In genomic region chr4:48680848-48681568, GRCh38 we compare ENCODE assay signal across 18 cellular contexts.
A peak's percentile ranks its signal among the peaks of the same experiment; 100 is the strongest.
DNase-seq lines count a peak whose midpoint lies in the region; ATAC-seq and TF ChIP-seq lines count a peak whose summit lies in the region.
"Had no signal": no experiment of that assay in that cellular context is flagged by ENCODE, and none has a peak within 500 bp of the region (broad histone marks: within the 10 kb centered on the region; RNA-seq: fewer than 3 reads in every experiment).

No MANE protein-coding gene starts in this region.

- H3K79me2 ChIP-seq in KMS-11 (ENCODE audit: insufficient read depth, low read depth) (peaks cover 56% of the 10 kb centered on the region), mammary epithelial cell (ENCODE audit: insufficient read depth, low read length) (peaks cover 44% of the 10 kb centered on the region)

- H3K27me3 ChIP-seq in KMS-11 (ENCODE audit: insufficient read depth, low read depth) (no peaks in the 10 kb centered on the region), duodenal mucosa (ENCODE audit: control insufficient read depth in 1 of 2, insufficient read depth in 2 of 2, low read length in 2 of 2) (no peaks in the 10 kb centered on the region), muscle layer of duodenum (ENCODE audit: low read depth, low read length) (no peaks in the 10 kb centered on the region), mammary epithelial cell (ENCODE audit: insufficient read depth, low read length) (no peaks in the 10 kb centered on the region)
- H3K27me3 ChIP-seq: BLaER1, brain microvascular endothelial cell had no signal

- no peak overlapping the region for H3K27ac ChIP-seq in KMS-11
- no peak overlapping the region for H3K27ac ChIP-seq in duodenal mucosa (ENCODE audit: low read depth, low read length)
- H3K27ac ChIP-seq in muscle layer of duodenum (ENCODE audit: low read length) = peak overlapping the region; percentile 10
- H3K27ac ChIP-seq in mammary epithelial cell (ENCODE audit: insufficient read depth, low read depth, low read length) = no peak overlapping the region
- H3K27ac ChIP-seq: BLaER1, brain microvascular endothelial cell, HL-60 had no signal

- no peak for ATAC-seq in HG03378 (IDR thresholded peaks at IDR 0.05; ENCODE audit: unreplicated experiment)
- ATAC-seq: activated CD8-positive, alpha-beta T cell treated with anti-CD3 and anti-CD28 coated beads, Interleukin-2, amount 10 ng/mL, durations not matched to agents 7 days and 5 days had no signal

- H3K4me3 ChIP-seq in KMS-11 (IDR thresholded peaks at IDR 0.05; ENCODE audit: insufficient read depth, low read depth, low read length) (no peak overlapping the region), duodenal mucosa (ENCODE audit: low read depth in 1 of 2, low read length in 2 of 2) (peak overlapping the region; percentile 40 to 57), muscle layer of duodenum (ENCODE audit: low read depth in 1 of 2, low read length in 2 of 2) (peak overlapping the region in 1 of 2 donors; percentile 41), mammary epithelial cell (replicated peaks in 1 of 3; ENCODE audit: insufficient read depth in 1 of 3, low read depth in 2 of 3, low read length in 3 of 3) (no peak overlapping the region)
- H3K4me3 ChIP-seq: BLaER1 had no signal

- no TSS peak for BruUV-seq in mammary epithelial cell (replicated peaks; lab: Mats Ljungman, UMichigan)

- intact Hi-C loops in mammary epithelial cell (cut with micrococcal nuclease) = loop anchor here (1.0 to 10.0 kb wide), 4 partner anchors 103 to 336 kb away; partner anchors contain the start of gene SLAIN2

- in situ Hi-C loops in mammary epithelial cell (cut with MboI; ENCODE audit: low sequenced_read_pairs in 2 of 2) = no loop called here

- H3K9me3 ChIP-seq in duodenal mucosa (ENCODE audit: control insufficient read depth in 1 of 2, low read length in 2 of 2) (no peaks in the 10 kb centered on the region), muscle layer of duodenum (ENCODE audit: control insufficient read depth in 1 of 2, low read length in 2 of 2) (no peaks in the 10 kb centered on the region), mammary epithelial cell (replicated peaks; ENCODE audit: insufficient read depth, low read length) (no peaks in the 10 kb centered on the region)

- H3K36me3 ChIP-seq in KMS-11 (ENCODE audit: insufficient read depth) (no peaks in the 10 kb centered on the region), duodenal mucosa (ENCODE audit: control insufficient read depth in 1 of 2, insufficient read depth in 2 of 2, low read length in 2 of 2) (peaks cover 0 to 4% of the 10 kb centered on the region in 2 donors), muscle layer of duodenum (ENCODE audit: control insufficient read depth in 1 of 2, insufficient read depth in 2 of 2, low read length in 2 of 2) (no peaks in the 10 kb centered on the region), mammary epithelial cell (ENCODE audit: insufficient read depth, low read length) (peaks cover 1% of the 10 kb centered on the region)
- H3K36me3 ChIP-seq: brain microvascular endothelial cell had no signal

- DNase-seq in CMK (ENCODE audit: low read depth) (peak; percentile 39), mammary epithelial cell (no peak), NAMALWA (ENCODE audit: low spot score) (no peak)
- DNase-seq in stimulated activated CD4-positive, alpha-beta T cell treated with anti-CD3 and anti-CD28 coated beads, Interleukin-1b, Interleukin-23, amount 100 ng/mL, for 48 hours = no peak
- DNase-seq: activated T-cell treated with anti-CD3 and anti-CD28 coated beads, Interleukin-2, amount 50 U/mL, for 1 hour; brain microvascular endothelial cell; effector CD4-positive, alpha-beta T cell; H7; NCI-H1417 treated with DMSO at 0.1 percent for 48 hours; NCI-H446; SHP77 treated with DMSO at 0.1 percent for 48 hours had no signal

- no peaks in the 10 kb centered on the region for H4K20me1 ChIP-seq in KMS-11 (ENCODE audit: insufficient read depth)
- H4K20me1 ChIP-seq in mammary epithelial cell (ENCODE audit: insufficient read depth, low read length) = no peaks in the 10 kb centered on the region

- CTCF ChIA-PET in mammary epithelial cell (lab: Charles Lee; ENCODE audit: low non-redundant PET) = no interaction called here

- dilution Hi-C loops in mammary epithelial cell (cut with HindIII; ENCODE audit: low sequenced_read_pairs) = no loop called here

- WGBS in mammary epithelial cell (ENCODE audit: low coverage, missing lambda C conversion rate) = 95% methylated on average over 12 of the region's 12 CpGs

- H3K4me1 ChIP-seq in KMS-11 (ENCODE audit: low read depth, poor library complexity, severe bottlenecking) (peaks cover 34% of the 10 kb centered on the region), duodenal mucosa (ENCODE audit: control insufficient read depth in 1 of 2, insufficient read depth in 2 of 2, low read length in 2 of 2) (peaks cover 8% of the 10 kb centered on the region in 2 donors), muscle layer of duodenum (ENCODE audit: control insufficient read depth in 1 of 2, insufficient read depth in 2 of 2, low read length in 2 of 2) (no peaks in the 10 kb centered on the region), mammary epithelial cell (ENCODE audit: insufficient read depth, low read length) (no peaks in the 10 kb centered on the region)

- TF ChIP-seq CTCF in KMS-11 (conservative IDR thresholded peaks at IDR 0.05; ENCODE audit: low read depth, low read length) (no peak), mammary epithelial cell (conservative IDR thresholded peaks at IDR 0.05 in 1 of 2, IDR thresholded peaks at IDR 0.05 in 1 of 2; ENCODE audit: extremely low read depth in 1 of 2, insufficient read depth in 1 of 2, low read depth in 1 of 2, low read length in 2 of 2) (no peak)

- H2AFZ ChIP-seq in KMS-11 (ENCODE audit: low read depth) = no peak overlapping the region
- no peak overlapping the region for H2AFZ ChIP-seq in mammary epithelial cell (ENCODE audit: low read depth, low read length)

- H3K9ac ChIP-seq in KMS-11 (no peak overlapping the region), duodenal mucosa (ENCODE audit: low read depth in 1 of 2, low read length in 2 of 2) (peak overlapping the region in 1 of 2 donors; percentile 53), mammary epithelial cell (ENCODE audit: insufficient read depth, low read length) (no peak overlapping the region)
- H3K9ac ChIP-seq: BLaER1 had no signal

- H3K4me2 ChIP-seq in KMS-11 = 0 out of 2 replicates have a peak overlapping the region, but pooled peaks have one; percentile 37
- H3K4me2 ChIP-seq in mammary epithelial cell (ENCODE audit: insufficient read depth, low read depth, low read length) = no peak overlapping the region
- H3K4me2 ChIP-seq: BLaER1 had no signal

Comparison
In these comparisons a context has a peak if more than half of its experiments do, and no peak if none do; other contexts are left out.
1. H3K4me3 ChIP-seq: peak in duodenal mucosa (2 of 2); none in KMS-11 (single experiment) and mammary epithelial cell (0 of 3).